ENCODE assay signal across 10 cellular contexts in the genomic region with DNA sequence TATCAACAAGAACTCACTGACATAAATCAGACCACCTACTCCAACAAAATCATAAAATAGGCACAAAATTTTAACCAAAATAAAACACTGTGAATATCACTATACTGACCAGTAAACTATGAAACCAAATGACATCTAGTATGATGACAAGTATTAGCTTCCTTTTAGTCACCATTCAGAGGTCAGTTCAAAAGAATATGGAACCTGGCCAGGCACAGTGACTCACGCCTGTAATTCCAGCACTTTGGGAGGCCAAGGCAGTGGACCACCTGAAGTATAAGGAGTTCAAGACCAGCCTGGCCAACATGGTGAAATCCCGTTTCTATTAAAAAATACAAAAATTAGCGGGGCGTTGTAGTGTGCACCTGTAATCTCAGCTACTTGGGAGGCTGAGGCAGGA.
DNase-seq lines count a peak whose midpoint lies in the region; TF ChIP-seq lines count a peak whose summit lies in the region.
"Had no signal": no experiment of that assay in that cellular context is flagged by ENCODE, and none has a peak within 500 bp of the region (broad histone marks: within the 10 kb centered on the region; RNA-seq: fewer than 3 reads in every experiment).

No MANE protein-coding gene starts in this region.

- DNase-seq in activated naive CD4-positive, alpha-beta T cell treated with anti-CD3 and anti-CD28 coated beads, Interleukin-2, amount 50 U/mL, for 16 hours = no peak
- peak; percentile 1 to 22 for DNase-seq in SW 1271 (lab: John Stamatoyannopoulos, UW)
- DNase-seq in epithelial cell of esophagus (ENCODE audit: low read depth) = peak; percentile 33
- no peak for DNase-seq in spleen
- no peak for DNase-seq in NCI-H345 (lab: John Stamatoyannopoulos, UW)
- no peak for DNase-seq in tibial artery
- DNase-seq in activated CD4-positive, alpha-beta T cell treated with anti-CD3 and anti-CD28 coated beads for 4 hours = no peak
- DNase-seq: activated CD4-positive, alpha-beta T cell treated with anti-CD3 and anti-CD28 coated beads for 48 hours; amygdala had no signal

- no peaks in the 10 kb centered on the region for H3K27me3 Mint-ChIP-seq in activated naive CD4-positive, alpha-beta T cell treated with anti-CD3 and anti-CD28 coated beads, Interleukin-2, amount 50 U/mL, for 24 hours

- H3K36me3 ChIP-seq in spleen (peaks cover 0 to 94% (median 55%) of the 10 kb centered on the region in 6 donors), tibial artery (peaks cover 31 to 70% (median 55%) of the 10 kb centered on the region in 3 donors)

- peaks cover 10% of the 10 kb centered on the region for H3K4me1 Mint-ChIP-seq in activated naive CD4-positive, alpha-beta T cell treated with anti-CD3 and anti-CD28 coated beads, Interleukin-2, amount 50 U/mL, for 24 hours

- H3K4me3 ChIP-seq in epithelial cell of esophagus (ENCODE audit: low read length) (no peak overlapping the region), spleen (peak overlapping the region in 1 of 8 donors; percentile 6), tibial artery (no peak overlapping the region)

- H3K4me1 ChIP-seq in spleen (peaks cover 0 to 15% (median 5%) of the 10 kb centered on the region in 6 donors), tibial artery (peaks cover 0 to 8% (median 2%) of the 10 kb centered on the region in 4 donors)

- H3K27me3 ChIP-seq in spleen (replicated peaks in 1 of 7) = no peaks in the 10 kb centered on the region
- no peaks in the 10 kb centered on the region for H3K27me3 ChIP-seq in tibial artery

- intact Hi-C loops in spleen (cut with DNase I; ENCODE audit: low total_unique reads) = no loop called here
- intact Hi-C loops in tibial artery (cut with DNase I; ENCODE audit: low total_unique reads) = no loop called here

- H3K27ac ChIP-seq in spleen = peak overlapping the region in 7 of 8 donors; percentile 44 to 71 (median 64)
- no peak overlapping the region for H3K27ac ChIP-seq in tibial artery

- H3K9me3 ChIP-seq in spleen (no peaks in the 10 kb centered on the region), tibial artery (no peaks in the 10 kb centered on the region)

- peak overlapping the region; percentile 14 for H3K27ac Mint-ChIP-seq in activated naive CD4-positive, alpha-beta T cell treated with anti-CD3 and anti-CD28 coated beads, Interleukin-2, amount 50 U/mL, for 24 hours

- TF ChIP-seq CTCF in epithelial cell of esophagus (IDR thresholded peaks at IDR 0.05; ENCODE audit: insufficient read depth, low read depth, low read length, missing control alignments) (no peak), spleen (IDR thresholded peaks at IDR 0.05 in 8 of 11, conservative IDR thresholded peaks at IDR 0.05 in 3 of 11) (no peak), tibial artery (IDR thresholded peaks at IDR 0.05) (no peak)

- no peak overlapping the region for H3K4me3 Mint-ChIP-seq in activated naive CD4-positive, alpha-beta T cell treated with anti-CD3 and anti-CD28 coated beads, Interleukin-2, amount 50 U/mL, for 24 hours

- H3K9me3 Mint-ChIP-seq in activated naive CD4-positive, alpha-beta T cell treated with anti-CD3 and anti-CD28 coated beads, Interleukin-2, amount 50 U/mL, for 24 hours = no peaks in the 10 kb centered on the region

- WGBS in spleen, 5 donors = 84 to 90% (median 89%) methylated on average over 4 of the region's 4 CpGs

- TF ChIP-seq POLR2A in spleen (IDR thresholded peaks at IDR 0.05) = no peak

- H3K36me3 Mint-ChIP-seq in activated naive CD4-positive, alpha-beta T cell treated with anti-CD3 and anti-CD28 coated beads, Interleukin-2, amount 50 U/mL, for 24 hours = peaks cover 14% of the 10 kb centered on the region

Comparison
In these comparisons a context has a peak if more than half of its experiments do, and no peak if none do; other contexts are left out.
1. DNase-seq: peak in SW 1271 (2 of 2) and epithelial cell of esophagus (single experiment); none in activated naive CD4-positive, alpha-beta T cell treated with anti-CD3 and anti-CD28 coated beads, Interleukin-2, amount 50 U/mL, for 16 hours (single experiment), spleen (single experiment), NCI-H345 (single experiment), tibial artery (0 of 2) and activated CD4-positive, alpha-beta T cell treated with anti-CD3 and anti-CD28 coated beads for 4 hours (0 of 2).
2. H3K27ac ChIP-seq: peak in spleen (7 of 8); none in tibial artery (0 of 2).